ENCODE assay signal across 22 cellular contexts in genomic region chr15:28006116-28006911, GRCh38.
"Had no signal": no experiment of that assay in that cellular context is flagged by ENCODE, and none has a peak within 500 bp of the region (broad histone marks: within the 10 kb centered on the region; RNA-seq: fewer than 3 reads in every experiment).

No MANE protein-coding gene starts in this region.

- H3K27me3 Mint-ChIP-seq: activated CD4-positive, alpha-beta memory T cell treated with anti-CD3 and anti-CD28 coated beads, Interleukin-2, amount 10 ng/mL, durations not matched to agents 7 days and 5 days; activated CD4-positive, alpha-beta T cell treated with anti-CD3 and anti-CD28 coated beads, Interleukin-2, amount 10 ng/mL, durations not matched to agents 24 days and 14 days; activated naive CD8-positive, alpha-beta T cell treated with anti-CD3 and anti-CD28 coated beads, Interleukin-2, amount 50 U/mL, for 24 hours had no signal

- H3K4me1 Mint-ChIP-seq: activated CD4-positive, alpha-beta memory T cell treated with anti-CD3 and anti-CD28 coated beads, Interleukin-2, amount 10 ng/mL, durations not matched to agents 7 days and 5 days; activated CD4-positive, alpha-beta T cell treated with anti-CD3 and anti-CD28 coated beads, Interleukin-2, amount 10 ng/mL, durations not matched to agents 24 days and 14 days; activated naive CD8-positive, alpha-beta T cell treated with anti-CD3 and anti-CD28 coated beads, Interleukin-2, amount 50 U/mL, for 24 hours had no signal

- ATAC-seq: activated CD4-positive, CD25-positive, alpha-beta regulatory T cell treated with anti-CD3 and anti-CD28 coated beads, Interleukin-2, amount 50 U/mL, for 24 hours; activated naive CD8-positive, alpha-beta T cell treated with anti-CD3 and anti-CD28 coated beads, Interleukin-2, amount 50 U/mL, for 24 hours; esophagus mucosa; gastrocnemius medialis; mucosa of descending colon; stimulated activated naive CD8-positive, alpha-beta T cell treated with anti-CD3 and anti-CD28 coated beads, Interleukin-15, Interleukin-2, amounts not matched to agents 100 U/mL and 50 U/mL, for 24 hours had no signal

- H3K4me3 Mint-ChIP-seq: activated CD4-positive, alpha-beta memory T cell treated with anti-CD3 and anti-CD28 coated beads, Interleukin-2, amount 10 ng/mL, durations not matched to agents 7 days and 5 days; activated CD4-positive, alpha-beta T cell treated with anti-CD3 and anti-CD28 coated beads, Interleukin-2, amount 10 ng/mL, durations not matched to agents 24 days and 14 days; activated naive CD8-positive, alpha-beta T cell treated with anti-CD3 and anti-CD28 coated beads, Interleukin-2, amount 50 U/mL, for 24 hours; activated T-helper 1 cell treated with anti-CD3 and anti-CD28 coated beads, Interleukin-12 subunit alpha, Interleukin-12 subunit beta, Interleukin-2, Interleukin-4 antibody, amounts not matched to agents 30 ng/mL and 10 ng/mL and 1 ng/mL, durations not matched to agents 14 hours and 24 hours and 36 hours; memory B cell had no signal

- DNase-seq: activated CD4-positive, alpha-beta memory T cell treated with anti-CD3 and anti-CD28 coated beads, Interleukin-2, amount 10 ng/mL, durations not matched to agents 7 days and 5 days; activated CD4-positive, alpha-beta T cell treated with anti-CD3 and anti-CD28 coated beads, Interleukin-2, amount 10 ng/mL, durations not matched to agents 24 days and 14 days; activated gamma-delta T cell; activated naive CD4-positive, alpha-beta T cell treated with anti-CD3 and anti-CD28 coated beads, Interleukin-2, amount 50 U/mL, for 16 hours; activated naive CD8-positive, alpha-beta T cell treated with anti-CD3 and anti-CD28 coated beads, Interleukin-2, amount 50 U/mL, for 24 hours; dermis blood vessel endothelial cell; effector memory CD4-positive, alpha-beta T cell; gastrocnemius medialis; islet precursor cell; left cardiac atrium; mucosa of descending colon; retina; sigmoid colon; SK-N-SH; stimulated activated CD4-positive, alpha-beta T cell treated with anti-CD3 and anti-CD28 coated beads, Interleukin-4, amount 100 ng/mL, for 1 hour; stimulated activated naive CD8-positive, alpha-beta T cell treated with anti-CD3 and anti-CD28 coated beads, Interleukin-15, Interleukin-2, amounts not matched to agents 100 U/mL and 50 U/mL, for 24 hours; tibial artery had no signal

- H3K9me3 ChIP-seq: gastrocnemius medialis, mucosa of descending colon, SK-N-SH had no signal

- H3K9me3 Mint-ChIP-seq: activated CD4-positive, alpha-beta T cell treated with anti-CD3 and anti-CD28 coated beads, Interleukin-2, amount 10 ng/mL, durations not matched to agents 24 days and 14 days had no signal

- H3K4me3 ChIP-seq: cardiac muscle cell, gastrocnemius medialis, mucosa of descending colon, sigmoid colon, tibial artery had no signal

- H3K27ac Mint-ChIP-seq: activated CD4-positive, alpha-beta memory T cell treated with anti-CD3 and anti-CD28 coated beads, Interleukin-2, amount 10 ng/mL, durations not matched to agents 7 days and 5 days; activated CD4-positive, alpha-beta T cell treated with anti-CD3 and anti-CD28 coated beads, Interleukin-2, amount 10 ng/mL, durations not matched to agents 24 days and 14 days; activated naive CD8-positive, alpha-beta T cell treated with anti-CD3 and anti-CD28 coated beads, Interleukin-2, amount 50 U/mL, for 24 hours; activated T-helper 1 cell treated with anti-CD3 and anti-CD28 coated beads, Interleukin-12 subunit alpha, Interleukin-12 subunit beta, Interleukin-2, Interleukin-4 antibody, amounts not matched to agents 30 ng/mL and 10 ng/mL and 1 ng/mL, durations not matched to agents 14 hours and 24 hours and 36 hours; memory B cell had no signal

- H3K36me3 Mint-ChIP-seq: memory B cell had no signal
